In the genomic region with DNA sequence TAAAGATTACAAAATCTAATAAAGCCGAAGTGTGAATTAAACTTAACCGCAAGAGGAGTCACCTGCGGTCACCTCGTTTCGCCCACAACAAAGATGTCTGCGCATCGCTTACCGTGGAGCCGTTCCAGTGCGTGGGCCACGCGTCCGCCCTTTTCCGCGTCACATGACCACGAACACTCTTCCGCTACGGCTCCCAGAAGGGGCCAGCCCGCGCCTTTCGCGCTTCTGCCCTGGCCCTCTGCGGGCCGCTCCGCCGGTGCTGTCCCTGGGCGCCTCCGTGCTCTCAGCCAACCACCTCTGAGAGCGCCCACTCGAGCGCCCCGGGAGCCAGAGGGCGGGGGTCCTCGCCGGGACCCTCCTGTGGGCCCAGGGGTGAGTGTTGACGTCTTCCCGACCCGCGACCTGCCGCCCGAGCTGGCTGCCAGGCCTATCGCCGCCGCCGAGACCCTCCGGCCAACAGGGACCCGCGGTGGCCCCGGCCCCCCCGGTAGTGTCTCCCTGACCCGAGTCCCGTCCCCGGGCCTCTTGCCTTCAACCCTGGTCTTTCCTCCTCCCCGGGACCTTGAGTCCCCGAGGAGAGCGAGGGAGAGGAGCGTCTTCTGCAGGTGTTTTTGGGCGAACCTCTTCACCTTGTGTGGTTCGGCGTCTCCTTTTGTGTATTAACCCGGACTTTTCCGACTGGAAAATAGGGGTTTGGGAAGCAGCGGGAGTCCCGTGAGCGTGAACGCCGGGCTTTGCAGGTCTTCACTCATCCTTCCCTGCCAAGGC, we compare ENCODE assay signal across 1 cellular context.
TF ChIP-seq lines count a peak whose summit lies in the region.

A gene with protein sequence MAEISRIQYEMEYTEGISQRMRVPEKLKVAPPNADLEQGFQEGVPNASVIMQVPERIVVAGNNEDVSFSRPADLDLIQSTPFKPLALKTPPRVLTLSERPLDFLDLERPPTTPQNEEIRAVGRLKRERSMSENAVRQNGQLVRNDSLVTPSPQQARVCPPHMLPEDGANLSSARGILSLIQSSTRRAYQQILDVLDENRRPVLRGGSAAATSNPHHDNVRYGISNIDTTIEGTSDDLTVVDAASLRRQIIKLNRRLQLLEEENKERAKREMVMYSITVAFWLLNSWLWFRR (plus strand): TSS at position 196 of the 768 bp plus-strand sequence. CDS start 5,415 bp downstream, outside the sequence.

TF ChIP-seq in HepG2, 621 proteins besides CTCF, POLR2A, EP300 and RAD21 (continued from another document and continues in another):
- TF ChIP-seq, protein P1, sequence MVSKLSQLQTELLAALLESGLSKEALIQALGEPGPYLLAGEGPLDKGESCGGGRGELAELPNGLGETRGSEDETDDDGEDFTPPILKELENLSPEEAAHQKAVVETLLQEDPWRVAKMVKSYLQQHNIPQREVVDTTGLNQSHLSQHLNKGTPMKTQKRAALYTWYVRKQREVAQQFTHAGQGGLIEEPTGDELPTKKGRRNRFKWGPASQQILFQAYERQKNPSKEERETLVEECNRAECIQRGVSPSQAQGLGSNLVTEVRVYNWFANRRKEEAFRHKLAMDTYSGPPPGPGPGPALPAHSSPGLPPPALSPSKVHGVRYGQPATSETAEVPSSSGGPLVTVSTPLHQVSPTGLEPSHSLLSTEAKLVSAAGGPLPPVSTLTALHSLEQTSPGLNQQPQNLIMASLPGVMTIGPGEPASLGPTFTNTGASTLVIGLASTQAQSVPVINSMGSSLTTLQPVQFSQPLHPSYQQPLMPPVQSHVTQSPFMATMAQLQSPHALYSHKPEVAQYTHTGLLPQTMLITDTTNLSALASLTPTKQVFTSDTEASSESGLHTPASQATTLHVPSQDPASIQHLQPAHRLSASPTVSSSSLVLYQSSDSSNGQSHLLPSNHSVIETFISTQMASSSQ (IDR thresholded peaks at IDR 0.05; ENCODE audit: low read depth) = peak; percentile 30; the same call in 1 of the 2 replicates
- TF ChIP-seq, protein P1 (CRISPR knock-in tag; IDR thresholded peaks at IDR 0.05; ENCODE audit: borderline replicate concordance) = peak; percentile 89
- TF ChIP-seq LCORL (IDR thresholded peaks at IDR 0.05) (no peak; the same call in 1 of the 2 replicates), LCORL (CRISPR knock-in tag; IDR thresholded peaks at IDR 0.05) (peak; percentile 87), SIX4 (CRISPR knock-in tag; IDR thresholded peaks at IDR 0.05) (peak; percentile 72; the same call in 1 of the 2 replicates), ZNF644 (CRISPR knock-in tag; IDR thresholded peaks at IDR 0.05; ENCODE audit: low read depth) (peak; percentile 95), PRPF4 (IDR thresholded peaks at IDR 0.05; ENCODE audit: low read depth, low read length, poor library complexity, severe bottlenecking) (no peak), SRY (CRISPR knock-in tag; IDR thresholded peaks at IDR 0.05) (0 out of 2 replicates have a peak, but pooled peaks have one; percentile 20), ZEB1 (IDR thresholded peaks at IDR 0.05; ENCODE audit: insufficient replicate concordance, low read depth) (peak; percentile 28), SMAD3 (CRISPR knock-in tag; IDR thresholded peaks at IDR 0.05) (peak; percentile 95), NFKB2 (CRISPR knock-in tag; IDR thresholded peaks at IDR 0.05; ENCODE audit: borderline replicate concordance) (peak; percentile 98), ESRRA (CRISPR knock-in tag; IDR thresholded peaks at IDR 0.05; ENCODE audit: low read depth) (peak; percentile 85), FOXP1 (IDR thresholded peaks at IDR 0.05) (0 out of 2 replicates have a peak, but pooled peaks have one; percentile 9), FOXP1 (CRISPR knock-in tag; IDR thresholded peaks at IDR 0.05) (peak; percentile 34; the same call in 1 of the 2 replicates), NR2C2 (CRISPR knock-in tag; IDR thresholded peaks at IDR 0.05; ENCODE audit: borderline replicate concordance) (peak; percentile 90), POLR2G (IDR thresholded peaks at IDR 0.05; ENCODE audit: low read depth, low read length) (peak; percentile 91), ZNF460 (CRISPR knock-in tag; IDR thresholded peaks at IDR 0.05; ENCODE audit: borderline replicate concordance) (no peak; the same call in 1 of the 2 replicates), RBM39 (IDR thresholded peaks at IDR 0.05; ENCODE audit: low read depth, low read length, poor library complexity, severe bottlenecking) (peak; percentile 63), ZBTB21 (CRISPR knock-in tag; IDR thresholded peaks at IDR 0.05) (peak; percentile 37; the same call in 1 of the 2 replicates), ZNF564 (CRISPR knock-in tag; IDR thresholded peaks at IDR 0.05) (peak; percentile 98), ZBTB7A (CRISPR knock-in tag; IDR thresholded peaks at IDR 0.05) (peak; percentile 81; the same call in 1 of the 2 replicates), ZNF432 (CRISPR knock-in tag; IDR thresholded peaks at IDR 0.05; ENCODE audit: borderline replicate concordance) (peak; percentile 22; the same call in 1 of the 2 replicates), ELF4 (CRISPR knock-in tag; IDR thresholded peaks at IDR 0.05; ENCODE audit: borderline replicate concordance) (peak; percentile 94), TBL1XR1 (IDR thresholded peaks at IDR 0.05; ENCODE audit: borderline replicate concordance, low read length, partially characterized antibody) (peak; percentile 60), RORA (CRISPR knock-in tag; IDR thresholded peaks at IDR 0.05) (no peak)
- TF ChIP-seq, protein P2, sequence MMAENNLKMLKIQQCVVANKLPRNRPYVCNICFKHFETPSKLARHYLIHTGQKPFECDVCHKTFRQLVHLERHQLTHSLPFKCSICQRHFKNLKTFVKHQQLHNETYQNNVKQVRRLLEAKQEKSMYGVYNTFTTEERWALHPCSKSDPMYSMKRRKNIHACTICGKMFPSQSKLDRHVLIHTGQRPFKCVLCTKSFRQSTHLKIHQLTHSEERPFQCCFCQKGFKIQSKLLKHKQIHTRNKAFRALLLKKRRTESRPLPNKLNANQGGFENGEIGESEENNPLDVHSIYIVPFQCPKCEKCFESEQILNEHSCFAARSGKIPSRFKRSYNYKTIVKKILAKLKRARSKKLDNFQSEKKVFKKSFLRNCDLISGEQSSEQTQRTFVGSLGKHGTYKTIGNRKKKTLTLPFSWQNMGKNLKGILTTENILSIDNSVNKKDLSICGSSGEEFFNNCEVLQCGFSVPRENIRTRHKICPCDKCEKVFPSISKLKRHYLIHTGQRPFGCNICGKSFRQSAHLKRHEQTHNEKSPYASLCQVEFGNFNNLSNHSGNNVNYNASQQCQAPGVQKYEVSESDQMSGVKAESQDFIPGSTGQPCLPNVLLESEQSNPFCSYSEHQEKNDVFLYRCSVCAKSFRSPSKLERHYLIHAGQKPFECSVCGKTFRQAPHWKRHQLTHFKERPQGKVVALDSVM (CRISPR knock-in tag; IDR thresholded peaks at IDR 0.05) = peak; percentile 72; the same call in 1 of the 2 replicates
- TF ChIP-seq, protein P3, sequence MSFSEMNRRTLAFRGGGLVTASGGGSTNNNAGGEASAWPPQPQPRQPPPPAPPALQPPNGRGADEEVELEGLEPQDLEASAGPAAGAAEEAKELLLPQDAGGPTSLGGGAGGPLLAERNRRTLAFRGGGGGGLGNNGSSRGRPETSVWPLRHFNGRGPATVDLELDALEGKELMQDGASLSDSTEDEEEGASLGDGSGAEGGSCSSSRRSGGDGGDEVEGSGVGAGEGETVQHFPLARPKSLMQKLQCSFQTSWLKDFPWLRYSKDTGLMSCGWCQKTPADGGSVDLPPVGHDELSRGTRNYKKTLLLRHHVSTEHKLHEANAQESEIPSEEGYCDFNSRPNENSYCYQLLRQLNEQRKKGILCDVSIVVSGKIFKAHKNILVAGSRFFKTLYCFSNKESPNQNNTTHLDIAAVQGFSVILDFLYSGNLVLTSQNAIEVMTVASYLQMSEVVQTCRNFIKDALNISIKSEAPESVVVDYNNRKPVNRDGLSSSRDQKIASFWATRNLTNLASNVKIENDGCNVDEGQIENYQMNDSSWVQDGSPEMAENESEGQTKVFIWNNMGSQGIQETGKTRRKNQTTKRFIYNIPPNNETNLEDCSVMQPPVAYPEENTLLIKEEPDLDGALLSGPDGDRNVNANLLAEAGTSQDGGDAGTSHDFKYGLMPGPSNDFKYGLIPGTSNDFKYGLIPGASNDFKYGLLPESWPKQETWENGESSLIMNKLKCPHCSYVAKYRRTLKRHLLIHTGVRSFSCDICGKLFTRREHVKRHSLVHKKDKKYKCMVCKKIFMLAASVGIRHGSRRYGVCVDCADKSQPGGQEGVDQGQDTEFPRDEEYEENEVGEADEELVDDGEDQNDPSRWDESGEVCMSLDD (CRISPR knock-in tag; IDR thresholded peaks at IDR 0.05; ENCODE audit: borderline replicate concordance) = no peak; the same call in 1 of the 2 replicates
- TF ChIP-seq, protein P4, sequence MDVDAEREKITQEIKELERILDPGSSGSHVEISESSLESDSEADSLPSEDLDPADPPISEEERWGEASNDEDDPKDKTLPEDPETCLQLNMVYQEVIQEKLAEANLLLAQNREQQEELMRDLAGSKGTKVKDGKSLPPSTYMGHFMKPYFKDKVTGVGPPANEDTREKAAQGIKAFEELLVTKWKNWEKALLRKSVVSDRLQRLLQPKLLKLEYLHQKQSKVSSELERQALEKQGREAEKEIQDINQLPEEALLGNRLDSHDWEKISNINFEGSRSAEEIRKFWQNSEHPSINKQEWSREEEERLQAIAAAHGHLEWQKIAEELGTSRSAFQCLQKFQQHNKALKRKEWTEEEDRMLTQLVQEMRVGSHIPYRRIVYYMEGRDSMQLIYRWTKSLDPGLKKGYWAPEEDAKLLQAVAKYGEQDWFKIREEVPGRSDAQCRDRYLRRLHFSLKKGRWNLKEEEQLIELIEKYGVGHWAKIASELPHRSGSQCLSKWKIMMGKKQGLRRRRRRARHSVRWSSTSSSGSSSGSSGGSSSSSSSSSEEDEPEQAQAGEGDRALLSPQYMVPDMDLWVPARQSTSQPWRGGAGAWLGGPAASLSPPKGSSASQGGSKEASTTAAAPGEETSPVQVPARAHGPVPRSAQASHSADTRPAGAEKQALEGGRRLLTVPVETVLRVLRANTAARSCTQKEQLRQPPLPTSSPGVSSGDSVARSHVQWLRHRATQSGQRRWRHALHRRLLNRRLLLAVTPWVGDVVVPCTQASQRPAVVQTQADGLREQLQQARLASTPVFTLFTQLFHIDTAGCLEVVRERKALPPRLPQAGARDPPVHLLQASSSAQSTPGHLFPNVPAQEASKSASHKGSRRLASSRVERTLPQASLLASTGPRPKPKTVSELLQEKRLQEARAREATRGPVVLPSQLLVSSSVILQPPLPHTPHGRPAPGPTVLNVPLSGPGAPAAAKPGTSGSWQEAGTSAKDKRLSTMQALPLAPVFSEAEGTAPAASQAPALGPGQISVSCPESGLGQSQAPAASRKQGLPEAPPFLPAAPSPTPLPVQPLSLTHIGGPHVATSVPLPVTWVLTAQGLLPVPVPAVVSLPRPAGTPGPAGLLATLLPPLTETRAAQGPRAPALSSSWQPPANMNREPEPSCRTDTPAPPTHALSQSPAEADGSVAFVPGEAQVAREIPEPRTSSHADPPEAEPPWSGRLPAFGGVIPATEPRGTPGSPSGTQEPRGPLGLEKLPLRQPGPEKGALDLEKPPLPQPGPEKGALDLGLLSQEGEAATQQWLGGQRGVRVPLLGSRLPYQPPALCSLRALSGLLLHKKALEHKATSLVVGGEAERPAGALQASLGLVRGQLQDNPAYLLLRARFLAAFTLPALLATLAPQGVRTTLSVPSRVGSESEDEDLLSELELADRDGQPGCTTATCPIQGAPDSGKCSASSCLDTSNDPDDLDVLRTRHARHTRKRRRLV (CRISPR knock-in tag; IDR thresholded peaks at IDR 0.05) = peak; percentile 98
- TF ChIP-seq, protein P5, sequence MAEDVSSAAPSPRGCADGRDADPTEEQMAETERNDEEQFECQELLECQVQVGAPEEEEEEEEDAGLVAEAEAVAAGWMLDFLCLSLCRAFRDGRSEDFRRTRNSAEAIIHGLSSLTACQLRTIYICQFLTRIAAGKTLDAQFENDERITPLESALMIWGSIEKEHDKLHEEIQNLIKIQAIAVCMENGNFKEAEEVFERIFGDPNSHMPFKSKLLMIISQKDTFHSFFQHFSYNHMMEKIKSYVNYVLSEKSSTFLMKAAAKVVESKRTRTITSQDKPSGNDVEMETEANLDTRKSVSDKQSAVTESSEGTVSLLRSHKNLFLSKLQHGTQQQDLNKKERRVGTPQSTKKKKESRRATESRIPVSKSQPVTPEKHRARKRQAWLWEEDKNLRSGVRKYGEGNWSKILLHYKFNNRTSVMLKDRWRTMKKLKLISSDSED (CRISPR knock-in tag; IDR thresholded peaks at IDR 0.05) = peak; percentile 97
- TF ChIP-seq, protein P6, sequence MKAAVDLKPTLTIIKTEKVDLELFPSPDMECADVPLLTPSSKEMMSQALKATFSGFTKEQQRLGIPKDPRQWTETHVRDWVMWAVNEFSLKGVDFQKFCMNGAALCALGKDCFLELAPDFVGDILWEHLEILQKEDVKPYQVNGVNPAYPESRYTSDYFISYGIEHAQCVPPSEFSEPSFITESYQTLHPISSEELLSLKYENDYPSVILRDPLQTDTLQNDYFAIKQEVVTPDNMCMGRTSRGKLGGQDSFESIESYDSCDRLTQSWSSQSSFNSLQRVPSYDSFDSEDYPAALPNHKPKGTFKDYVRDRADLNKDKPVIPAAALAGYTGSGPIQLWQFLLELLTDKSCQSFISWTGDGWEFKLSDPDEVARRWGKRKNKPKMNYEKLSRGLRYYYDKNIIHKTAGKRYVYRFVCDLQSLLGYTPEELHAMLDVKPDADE (CRISPR knock-in tag; IDR thresholded peaks at IDR 0.05) = 0 out of 2 replicates have a peak, but pooled peaks have one; percentile 88
- TF ChIP-seq, protein P7, sequence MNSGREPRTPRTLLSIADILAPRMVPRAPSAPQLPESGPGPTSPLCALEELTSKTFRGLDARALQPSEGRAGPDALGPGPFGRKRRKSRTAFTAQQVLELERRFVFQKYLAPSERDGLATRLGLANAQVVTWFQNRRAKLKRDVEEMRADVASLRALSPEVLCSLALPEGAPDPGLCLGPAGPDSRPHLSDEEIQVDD (CRISPR knock-in tag; IDR thresholded peaks at IDR 0.05; ENCODE audit: borderline replicate concordance) = peak; percentile 97; the same call in 1 of the 2 replicates
- TF ChIP-seq, protein P8, sequence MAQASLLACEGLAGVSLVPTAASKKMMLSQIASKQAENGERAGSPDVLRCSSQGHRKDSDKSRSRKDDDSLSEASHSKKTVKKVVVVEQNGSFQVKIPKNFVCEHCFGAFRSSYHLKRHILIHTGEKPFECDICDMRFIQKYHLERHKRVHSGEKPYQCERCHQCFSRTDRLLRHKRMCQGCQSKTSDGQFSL (CRISPR knock-in tag; IDR thresholded peaks at IDR 0.05) = peak; percentile 81; the same call in 1 of the 2 replicates
- TF ChIP-seq, protein P9, sequence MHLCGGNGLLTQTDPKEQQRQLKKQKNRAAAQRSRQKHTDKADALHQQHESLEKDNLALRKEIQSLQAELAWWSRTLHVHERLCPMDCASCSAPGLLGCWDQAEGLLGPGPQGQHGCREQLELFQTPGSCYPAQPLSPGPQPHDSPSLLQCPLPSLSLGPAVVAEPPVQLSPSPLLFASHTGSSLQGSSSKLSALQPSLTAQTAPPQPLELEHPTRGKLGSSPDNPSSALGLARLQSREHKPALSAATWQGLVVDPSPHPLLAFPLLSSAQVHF (CRISPR knock-in tag; IDR thresholded peaks at IDR 0.05) = 0 out of 2 replicates have a peak, but pooled peaks have one; percentile 36
